17 cellular contexts compared by ENCODE assay signal in the genomic region with DNA sequence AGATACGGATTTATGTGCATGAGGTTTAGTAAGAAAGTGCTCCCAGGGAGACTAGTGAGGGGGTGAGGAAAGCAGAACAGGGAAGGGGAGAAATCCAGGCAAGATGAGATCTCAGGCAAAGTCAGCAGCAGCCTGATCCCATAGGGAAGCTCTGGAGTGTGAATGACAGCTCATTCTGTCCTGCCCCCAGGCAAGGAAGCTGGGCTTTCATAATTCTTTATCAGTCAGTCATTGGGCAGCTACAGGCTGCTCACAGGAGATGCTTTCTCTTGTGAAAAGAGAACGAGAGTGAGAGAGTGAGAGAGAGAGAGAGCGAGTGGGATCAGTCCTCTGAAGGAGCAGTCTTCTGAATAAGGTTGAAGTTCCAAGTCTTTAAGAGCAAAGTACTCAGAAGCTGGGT. TPM values are rescaled to one million over a fixed set of nuclear protein-coding genes. Genes with fewer than 3 reads are reported as not detected.
"Had no signal": no experiment of that assay in that cellular context is flagged by ENCODE, and none has a peak within 500 bp of the region (broad histone marks: within the 10 kb centered on the region; RNA-seq: fewer than 3 reads in every experiment).

No MANE protein-coding gene starts in this region.

- ATAC-seq: activated CD4-positive, CD25-positive, alpha-beta regulatory T cell treated with anti-CD3 and anti-CD28 coated beads, Interleukin-2, amount 50 U/mL, for 24 hours; activated CD8-positive, alpha-beta T cell treated with anti-CD3 and anti-CD28 coated beads, Interleukin-2, amount 10 ng/mL, durations not matched to agents 7 days and 5 days; activated naive CD8-positive, alpha-beta T cell treated with anti-CD3 and anti-CD28 coated beads, Interleukin-2, amount 50 U/mL, for 24 hours; left cardiac atrium; natural killer cell; stimulated activated naive B cell treated with anti-CD40 and anti-IgM and Interleukin-4, amounts not matched to agents 10 μg/mL and 1 μg/mL and 100 μg/mL, for 72 hours had no signal

- H3K27me3 ChIP-seq: brain microvascular endothelial cell had no signal

- H3K4me3 Mint-ChIP-seq: activated CD4-positive, alpha-beta T cell treated with anti-CD3 and anti-CD28 coated beads, Interleukin-2, amount 10 ng/mL, durations not matched to agents 7 days and 5 days; activated CD8-positive, alpha-beta T cell treated with anti-CD3 and anti-CD28 coated beads, Interleukin-2, amount 10 ng/mL, durations not matched to agents 7 days and 5 days; activated naive CD4-positive, alpha-beta T cell treated with anti-CD3 and anti-CD28 coated beads, Interleukin-2, amount 10 ng/mL, durations not matched to agents 7 days and 5 days; activated naive CD8-positive, alpha-beta T cell treated with anti-CD3 and anti-CD28 coated beads, Interleukin-2, amount 50 U/mL, for 24 hours; activated T-cell treated with anti-CD3 and anti-CD28 coated beads, Interleukin-2, amount 50 U/mL, for 24 hours; immature natural killer cell; natural killer cell; stimulated activated naive B cell treated with anti-CD40 and anti-IgM and Interleukin-4, amounts not matched to agents 10 μg/mL and 1 μg/mL and 100 μg/mL, for 72 hours; T-helper 1 cell treated with Interleukin-12 subunit alpha and Interleukin-12 subunit beta and Interleukin-4 antibody, amounts not matched to agents 30 μg/mL and 1 μg/mL, for 36 hours had no signal

- H3K27me3 Mint-ChIP-seq: activated naive CD4-positive, alpha-beta T cell treated with anti-CD3 and anti-CD28 coated beads, Interleukin-2, amount 10 ng/mL, durations not matched to agents 7 days and 5 days had no signal

- H3K9me3 Mint-ChIP-seq: activated CD4-positive, alpha-beta T cell treated with anti-CD3 and anti-CD28 coated beads, Interleukin-2, amount 10 ng/mL, durations not matched to agents 7 days and 5 days; activated naive CD4-positive, alpha-beta T cell treated with anti-CD3 and anti-CD28 coated beads, Interleukin-2, amount 10 ng/mL, durations not matched to agents 7 days and 5 days; activated naive CD8-positive, alpha-beta T cell treated with anti-CD3 and anti-CD28 coated beads, Interleukin-2, amount 50 U/mL, for 24 hours; activated T-cell treated with anti-CD3 and anti-CD28 coated beads, Interleukin-2, amount 50 U/mL, for 24 hours; immature natural killer cell; natural killer cell; stimulated activated naive B cell treated with anti-CD40 and anti-IgM and Interleukin-4, amounts not matched to agents 10 μg/mL and 1 μg/mL and 100 μg/mL, for 72 hours; T-helper 1 cell treated with Interleukin-12 subunit alpha and Interleukin-12 subunit beta and Interleukin-4 antibody, amounts not matched to agents 30 μg/mL and 1 μg/mL, for 36 hours had no signal

- H3K27ac Mint-ChIP-seq: activated CD4-positive, alpha-beta T cell treated with anti-CD3 and anti-CD28 coated beads, Interleukin-2, amount 10 ng/mL, durations not matched to agents 7 days and 5 days; activated CD8-positive, alpha-beta T cell treated with anti-CD3 and anti-CD28 coated beads, Interleukin-2, amount 10 ng/mL, durations not matched to agents 7 days and 5 days; activated naive CD4-positive, alpha-beta T cell treated with anti-CD3 and anti-CD28 coated beads, Interleukin-2, amount 10 ng/mL, durations not matched to agents 7 days and 5 days; activated naive CD8-positive, alpha-beta T cell treated with anti-CD3 and anti-CD28 coated beads, Interleukin-2, amount 50 U/mL, for 24 hours; activated T-cell treated with anti-CD3 and anti-CD28 coated beads, Interleukin-2, amount 50 U/mL, for 24 hours; immature natural killer cell; natural killer cell; stimulated activated naive B cell treated with anti-CD40 and anti-IgM and Interleukin-4, amounts not matched to agents 10 μg/mL and 1 μg/mL and 100 μg/mL, for 72 hours; T-helper 1 cell treated with Interleukin-12 subunit alpha and Interleukin-12 subunit beta and Interleukin-4 antibody, amounts not matched to agents 30 μg/mL and 1 μg/mL, for 36 hours had no signal

- DNase-seq: activated CD4-positive, alpha-beta T cell treated with anti-CD3 and anti-CD28 coated beads, Interleukin-2, amount 10 ng/mL, durations not matched to agents 7 days and 5 days; activated CD8-positive, alpha-beta T cell treated with anti-CD3 and anti-CD28 coated beads, Interleukin-2, amount 10 ng/mL, durations not matched to agents 7 days and 5 days; activated effector memory CD4-positive, alpha-beta T cell treated with Interleukin-2 at 50 U/mL for 16 hours; activated naive CD4-positive, alpha-beta T cell treated with anti-CD3 and anti-CD28 coated beads, Interleukin-2, amount 10 ng/mL, durations not matched to agents 7 days and 5 days; activated naive CD8-positive, alpha-beta T cell treated with anti-CD3 and anti-CD28 coated beads, Interleukin-2, amount 50 U/mL, for 24 hours; activated T-cell treated with anti-CD3 and anti-CD28 coated beads, Interleukin-2, amount 50 U/mL, for 24 hours; aorta; brain microvascular endothelial cell; erythroblast; immature natural killer cell; left cardiac atrium; natural killer cell; stimulated activated naive B cell treated with anti-CD40 and anti-IgM and Interleukin-4, amounts not matched to agents 10 μg/mL and 1 μg/mL and 100 μg/mL, for 72 hours had no signal

- H3K4me1 Mint-ChIP-seq: activated CD4-positive, alpha-beta T cell treated with anti-CD3 and anti-CD28 coated beads, Interleukin-2, amount 10 ng/mL, durations not matched to agents 7 days and 5 days; activated naive CD4-positive, alpha-beta T cell treated with anti-CD3 and anti-CD28 coated beads, Interleukin-2, amount 10 ng/mL, durations not matched to agents 7 days and 5 days; activated naive CD8-positive, alpha-beta T cell treated with anti-CD3 and anti-CD28 coated beads, Interleukin-2, amount 50 U/mL, for 24 hours; immature natural killer cell; natural killer cell; stimulated activated naive B cell treated with anti-CD40 and anti-IgM and Interleukin-4, amounts not matched to agents 10 μg/mL and 1 μg/mL and 100 μg/mL, for 72 hours had no signal

- H3K27ac ChIP-seq: brain microvascular endothelial cell, coronary artery had no signal

- H3K36me3 Mint-ChIP-seq: activated naive CD4-positive, alpha-beta T cell treated with anti-CD3 and anti-CD28 coated beads, Interleukin-2, amount 10 ng/mL, durations not matched to agents 7 days and 5 days; immature natural killer cell; natural killer cell; stimulated activated naive B cell treated with anti-CD40 and anti-IgM and Interleukin-4, amounts not matched to agents 10 μg/mL and 1 μg/mL and 100 μg/mL, for 72 hours had no signal

- H3K36me3 ChIP-seq: brain microvascular endothelial cell had no signal

- FAIRE-seq: frontal cortex had no signal

- H3K4me3 ChIP-seq: coronary artery had no signal

RNA-seq across cellular contexts. Expression of a gene that starts 48.1 kb away (rescaled TPM):
- polyA plus RNA-seq: immature natural killer cell had no signal
